ENCODE assay signal across 14 cellular contexts in genomic region chrX:130179579-130180215, GRCh38. TPM values are rescaled to one million over a fixed set of nuclear protein-coding genes. Genes with fewer than 3 reads are reported as not detected.
A peak's percentile ranks its signal among the peaks of the same experiment; 100 is the strongest.
DNase-seq lines count a peak whose midpoint lies in the region; ATAC-seq and TF ChIP-seq lines count a peak whose summit lies in the region.
"Had no signal": no experiment of that assay in that cellular context is flagged by ENCODE, and none has a peak within 500 bp of the region (broad histone marks: within the 10 kb centered on the region; RNA-seq: fewer than 3 reads in every experiment).

No MANE protein-coding gene starts in this region.

- H3K9me3 ChIP-seq in neural cell (ENCODE audit: low read length), result no peaks in the 10 kb centered on the region
- H3K9me3 ChIP-seq: SJCRH30 had no signal

- peak overlapping the region; percentile 60 for H3K27ac ChIP-seq in neural cell (ENCODE audit: low read length)
- H3K27ac ChIP-seq: SJCRH30, skin epidermis had no signal

- peaks cover 14% of the 10 kb centered on the region for H3K36me3 Mint-ChIP-seq in activated T-cell treated with anti-CD3 and anti-CD28 coated beads, Interleukin-2, amount 50 U/mL, for 24 hours (ENCODE audit: low read depth)
- H3K36me3 Mint-ChIP-seq: naive B cell had no signal

- TF ChIP-seq RAD21 in neural cell (conservative IDR thresholded peaks at IDR 0.05), result no peak

- H3K9me3 Mint-ChIP-seq in activated T-cell treated with anti-CD3 and anti-CD28 coated beads, Interleukin-2, amount 50 U/mL, for 24 hours, result no peaks in the 10 kb centered on the region
- H3K9me3 Mint-ChIP-seq: naive B cell had no signal

- peaks cover 3% of the 10 kb centered on the region for H3K27me3 Mint-ChIP-seq in activated T-cell treated with anti-CD3 and anti-CD28 coated beads, Interleukin-2, amount 50 U/mL, for 24 hours

- no peaks in the 10 kb centered on the region for H4K20me1 ChIP-seq in neural cell (ENCODE audit: insufficient read depth)

- ATAC-seq in GM18519 (IDR thresholded peaks at IDR 0.05; ENCODE audit: low FRiP score, unreplicated experiment), result no peak
- ATAC-seq: esophagus mucosa had no signal

- peaks cover 54% of the 10 kb centered on the region for H3K4me1 Mint-ChIP-seq in activated T-cell treated with anti-CD3 and anti-CD28 coated beads, Interleukin-2, amount 50 U/mL, for 24 hours (ENCODE audit: low read depth)

- no peak for DNase-seq in activated T-cell treated with anti-CD3 and anti-CD28 coated beads, Interleukin-2, amount 50 U/mL, for 24 hours
- DNase-seq in activated T-cell treated with anti-CD3 and anti-CD28 coated beads, Interleukin-2, amount 50 U/mL, for 1 hour, result no peak
- peak; percentile 96 for DNase-seq in OCI-M1 (lab: John Stamatoyannopoulos, UW)
- DNase-seq in cerebellar cortex (ENCODE audit: low spot score), result peak; percentile 7
- no peak for DNase-seq in DMS53 (lab: John Stamatoyannopoulos, UW)
- DNase-seq in DMS79 treated with DMSO at 0.1 percent for 48 hours (lab: John Stamatoyannopoulos, UW), result no peak
- DNase-seq: GF-D8, naive B cell, NCI-H774, SJCRH30 had no signal

- peak overlapping the region; percentile 39 for H3K4me3 ChIP-seq in neural cell (ENCODE audit: low read length)
- H3K4me3 ChIP-seq: SJCRH30, skin epidermis had no signal

- H3K9me2 ChIP-seq in neural cell (ENCODE audit: insufficient read depth, low read length), result no peaks in the 10 kb centered on the region

- TF ChIP-seq EP300 in neural cell (conservative IDR thresholded peaks at IDR 0.05; ENCODE audit: poor library complexity, severe bottlenecking), result peak; percentile 37

- no peak for TF ChIP-seq CTCF in neural cell (IDR thresholded peaks at IDR 0.05; ENCODE audit: poor library complexity, severe bottlenecking)

- no peaks in the 10 kb centered on the region for H3F3A ChIP-seq in neural cell (ENCODE audit: insufficient read depth, low read length, poor library complexity, severe bottlenecking)

- H3K36me3 ChIP-seq in neural cell (ENCODE audit: insufficient read depth, low read length), result no peaks in the 10 kb centered on the region
- H3K36me3 ChIP-seq: SJCRH30 had no signal

- no peak overlapping the region for H2AFZ ChIP-seq in neural cell (ENCODE audit: low read depth, low read length)

- H3K27ac Mint-ChIP-seq in activated T-cell treated with anti-CD3 and anti-CD28 coated beads, Interleukin-2, amount 50 U/mL, for 24 hours, result peak overlapping the region; percentile 5

- no peaks in the 10 kb centered on the region for H3K27me3 ChIP-seq in neural cell (ENCODE audit: insufficient read depth, low read depth, low read length)
- H3K27me3 ChIP-seq: SJCRH30 had no signal

- H3K79me2 ChIP-seq in neural cell (replicated peaks; ENCODE audit: insufficient read depth, low read length), result peaks cover 8% of the 10 kb centered on the region

- no peak overlapping the region for H3K4me3 Mint-ChIP-seq in activated T-cell treated with anti-CD3 and anti-CD28 coated beads, Interleukin-2, amount 50 U/mL, for 24 hours
- H3K4me3 Mint-ChIP-seq: naive B cell had no signal

- H3K9ac ChIP-seq in neural cell (ENCODE audit: low read length), result peak overlapping the region; percentile 23

- H3K4me2 ChIP-seq in neural cell (ENCODE audit: low read length), result no peak overlapping the region

TF ChIP-seq in neural cell, 6 proteins besides CTCF, POLR2A, EP300 and RAD21:
- TF ChIP-seq SMC3 (conservative IDR thresholded peaks at IDR 0.05; ENCODE audit: poor library complexity) (no peak), POLR2AphosphoS5 (IDR thresholded peaks at IDR 0.05) (peak; percentile 51)

RNA-seq across cellular contexts. Expression of gene RAB33A, which starts 7.9 kb away (rescaled TPM):
- 74.7 and 95.4 TPM in 2 replicates for polyA plus RNA-seq in neural cell
- polyA minus RNA-seq in neural cell, result 36.5 and 41.4 TPM in 2 replicates

RNA-seq across cellular contexts. Expression of gene AIFM1, which starts 14.1 kb away (rescaled TPM):
- 24.3 and 33.8 TPM in 2 replicates for polyA plus RNA-seq in neural cell
- polyA minus RNA-seq in neural cell, result 21.7 and 23.2 TPM in 2 replicates

Comparison
In these comparisons a context has a peak if more than half of its experiments do, and no peak if none do; other contexts are left out.
1. DNase-seq: peak in OCI-M1 (single experiment) and cerebellar cortex (single experiment); none in activated T-cell treated with anti-CD3 and anti-CD28 coated beads, Interleukin-2, amount 50 U/mL, for 24 hours (single experiment), activated T-cell treated with anti-CD3 and anti-CD28 coated beads, Interleukin-2, amount 50 U/mL, for 1 hour (single experiment), DMS53 (single experiment) and DMS79 treated with DMSO at 0.1 percent for 48 hours (single experiment).